ENCODE assay signal across 18 cellular contexts in genomic region chrX:150849486-150849885, GRCh38. TPM values are rescaled to one million over a fixed set of nuclear protein-coding genes. Genes with fewer than 3 reads are reported as not detected.
DNase-seq lines count a peak whose midpoint lies in the region; ATAC-seq and TF ChIP-seq lines count a peak whose summit lies in the region.
"Had no signal": no experiment of that assay in that cellular context is flagged by ENCODE, and none has a peak within 500 bp of the region (broad histone marks: within the 10 kb centered on the region; RNA-seq: fewer than 3 reads in every experiment).

No MANE protein-coding gene starts in this region.

- no peak for TF ChIP-seq CTCF in left lung (IDR thresholded peaks at IDR 0.05)

- H3K36me3 ChIP-seq in left lung, result no peaks in the 10 kb centered on the region
- H3K36me3 ChIP-seq: ascending aorta, esophagus muscularis mucosa, heart left ventricle had no signal

- no peaks in the 10 kb centered on the region for H3K27me3 ChIP-seq in left lung
- H3K27me3 ChIP-seq: ascending aorta, esophagus muscularis mucosa had no signal

- DNase-seq in DMS53 treated with DMSO at 0.1 percent for 48 hours (lab: John Stamatoyannopoulos, UW; ENCODE audit: unreplicated experiment) (peak; percentile 13), left lung (no peak), NCI-H1048 (lab: John Stamatoyannopoulos, UW) (no peak), germinal center (ENCODE audit: low spot score) (no peak), COLO668 (lab: John Stamatoyannopoulos, UW; ENCODE audit: unreplicated experiment) (no peak)
- DNase-seq: GM23248, heart left ventricle, kidney, SK-N-SH had no signal

- intact Hi-C loops in left lung (cut with DNase I), result no loop called here

- peak overlapping the region in 1 of 2 donors; percentile 65 for H3K27ac ChIP-seq in left lung
- H3K27ac ChIP-seq: ascending aorta, esophagus muscularis mucosa, GM23248, heart left ventricle had no signal

- H3K9me3 ChIP-seq in left lung, result no peaks in the 10 kb centered on the region
- H3K9me3 ChIP-seq: ascending aorta, esophagus muscularis mucosa, heart left ventricle, SK-N-SH had no signal

- peaks cover 0 to 17% of the 10 kb centered on the region in 2 donors for H3K4me1 ChIP-seq in left lung
- H3K4me1 ChIP-seq: ascending aorta, esophagus muscularis mucosa, heart left ventricle had no signal

- H3K4me3 Mint-ChIP-seq in activated T-helper 17 cell treated with anti-CD3 and anti-CD28 coated beads, Interleukin-2, amount 50 U/mL, for 72 hours, result no peak overlapping the region
- H3K4me3 Mint-ChIP-seq: activated CD8-positive, alpha-beta T cell treated with anti-CD3 and anti-CD28 coated beads for 36 hours; stimulated activated naive CD8-positive, alpha-beta T cell treated with anti-CD3 and anti-CD28 coated beads, Interleukin-15, Interleukin-2, amounts not matched to agents 100 ng/mL and 50 ng/mL, for 24 hours had no signal

- peaks cover 11% of the 10 kb centered on the region for H3K4me1 Mint-ChIP-seq in activated T-helper 17 cell treated with anti-CD3 and anti-CD28 coated beads, Interleukin-2, amount 50 U/mL, for 72 hours

- H3K27ac Mint-ChIP-seq in activated T-helper 17 cell treated with anti-CD3 and anti-CD28 coated beads, Interleukin-2, amount 50 U/mL, for 72 hours, result no peak overlapping the region
- H3K27ac Mint-ChIP-seq: activated CD8-positive, alpha-beta T cell treated with anti-CD3 and anti-CD28 coated beads for 36 hours; activated T-helper 2 cell treated with anti-CD3 and anti-CD28 coated beads, Interferon-gamma antibody, Interleukin-2, Interleukin-4, amounts not matched to agents 10 μg/mL and 5 μg/mL and 100 μg/mL, durations not matched to agents 14 hours and 24 hours and 36 hours had no signal

- H3K36me3 Mint-ChIP-seq in activated T-helper 17 cell treated with anti-CD3 and anti-CD28 coated beads, Interleukin-2, amount 50 U/mL, for 72 hours (ENCODE audit: low read depth), result no peaks in the 10 kb centered on the region

- peak; percentile 56 for ATAC-seq in GM19467 (IDR thresholded peaks at IDR 0.05; ENCODE audit: unreplicated experiment)
- peak; percentile 52 for ATAC-seq in HG03045 (IDR thresholded peaks at IDR 0.05; ENCODE audit: unreplicated experiment)
- peak; percentile 54 for ATAC-seq in activated T-helper 17 cell treated with anti-CD3 and anti-CD28 coated beads, Interleukin-2, amount 50 U/mL, for 72 hours (replicated peaks)
- ATAC-seq in left lung, result no peak
- ATAC-seq: activated CD8-positive, alpha-beta T cell treated with anti-CD3 and anti-CD28 coated beads for 36 hours had no signal

- H3K4me3 ChIP-seq in left lung, result no peak overlapping the region
- H3K4me3 ChIP-seq: ascending aorta, esophagus muscularis mucosa, GM23248, heart left ventricle, smooth muscle cell had no signal

- H3K27me3 Mint-ChIP-seq in activated T-helper 17 cell treated with anti-CD3 and anti-CD28 coated beads, Interleukin-2, amount 50 U/mL, for 72 hours, result no peaks in the 10 kb centered on the region
- H3K27me3 Mint-ChIP-seq: activated CD8-positive, alpha-beta T cell treated with anti-CD3 and anti-CD28 coated beads for 36 hours; stimulated activated naive CD8-positive, alpha-beta T cell treated with anti-CD3 and anti-CD28 coated beads, Interleukin-15, Interleukin-2, amounts not matched to agents 100 ng/mL and 50 ng/mL, for 24 hours had no signal

- no peaks in the 10 kb centered on the region for H3K9me3 Mint-ChIP-seq in activated T-helper 17 cell treated with anti-CD3 and anti-CD28 coated beads, Interleukin-2, amount 50 U/mL, for 72 hours
- H3K9me3 Mint-ChIP-seq: activated CD8-positive, alpha-beta T cell treated with anti-CD3 and anti-CD28 coated beads for 36 hours; activated T-helper 2 cell treated with anti-CD3 and anti-CD28 coated beads, Interferon-gamma antibody, Interleukin-2, Interleukin-4, amounts not matched to agents 10 μg/mL and 5 μg/mL and 100 μg/mL, durations not matched to agents 14 hours and 24 hours and 36 hours; stimulated activated naive CD8-positive, alpha-beta T cell treated with anti-CD3 and anti-CD28 coated beads, Interleukin-15, Interleukin-2, amounts not matched to agents 100 ng/mL and 50 ng/mL, for 24 hours had no signal

RNA-seq across cellular contexts. Expression of gene CD99L2, which starts 49.0 kb away (rescaled TPM):
- total RNA-seq in activated T-helper 17 cell treated with anti-CD3 and anti-CD28 coated beads, Interleukin-2, amount 50 U/mL, for 72 hours, result 10 to 100 TPM; 11.6 to 17.6 TPM
- 10 to 100 TPM; 35.1 to 38.9 TPM for total RNA-seq in left lung
